In the genomic region with DNA sequence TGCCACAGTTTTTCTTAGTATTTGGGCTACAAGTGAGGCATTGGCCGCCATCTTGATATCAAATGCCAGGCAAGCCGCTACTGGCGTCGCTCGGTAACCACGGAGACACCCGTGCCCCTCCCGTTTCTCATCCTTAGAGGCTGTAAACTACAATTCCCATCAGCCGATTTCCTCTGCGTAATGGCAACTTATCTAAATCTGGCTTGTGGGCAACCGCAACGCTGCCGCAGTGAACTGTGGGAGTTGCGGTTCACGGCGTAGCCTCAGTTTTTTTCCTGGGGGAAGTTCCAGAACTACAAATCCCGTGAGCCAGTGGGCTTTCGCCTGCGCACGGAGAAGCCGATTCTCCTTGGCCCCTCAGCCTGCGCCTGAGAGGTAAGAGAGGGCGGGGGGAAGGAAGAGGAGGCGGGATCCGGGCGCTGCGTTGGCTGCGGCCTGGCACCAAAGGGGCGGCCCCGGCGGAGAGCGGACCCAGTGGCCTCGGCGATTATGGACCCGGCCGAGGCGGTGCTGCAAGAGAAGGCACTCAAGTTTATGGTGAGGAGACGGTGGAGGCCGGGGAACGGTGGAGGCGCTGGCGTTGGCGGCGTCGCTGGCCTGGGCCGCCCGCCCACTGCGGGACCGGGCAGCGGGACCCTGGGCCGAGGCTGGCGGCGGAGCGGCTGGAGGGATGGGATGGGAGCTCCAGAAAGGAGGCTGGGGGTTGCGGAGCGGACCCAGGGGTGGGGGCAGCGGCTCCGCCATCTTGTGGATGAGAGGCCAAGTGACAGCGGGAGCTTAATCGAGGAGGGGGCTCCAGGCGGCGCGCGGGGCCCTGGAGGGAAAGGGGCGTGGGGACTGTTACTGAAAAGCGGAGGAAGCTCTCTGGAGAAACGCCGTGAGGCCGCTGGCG, we compare ENCODE assay signal across 8 cellular contexts.
A peak's percentile ranks its signal among the peaks of the same experiment; 100 is the strongest.
DNase-seq lines count a peak whose midpoint lies in the region; ATAC-seq and TF ChIP-seq lines count a peak whose summit lies in the region.

A gene (plus strand): TSS at position 474 of the 892 bp plus-strand sequence. CDS start 16 bp downstream, at position 490.

- DNase-seq in NCI-H748 treated with DMSO at 0.1 percent for 48 hours (lab: John Stamatoyannopoulos, UW) (peak; percentile 87), dedifferentiated amniotic fluid mesenchymal stem cell (ENCODE audit: extremely low spot score) (peak; percentile 99), left kidney (ENCODE audit: low read depth, low spot score) (peak; percentile 100)
- DNase-seq in activated CD4-positive, alpha-beta T cell treated with anti-CD3 and anti-CD28 coated beads, Interleukin-2, amount 50 U/mL, for 24 hours (ENCODE audit: low read depth in 1 of 2, low spot score in 1 of 2), result peak; percentile 83 to 95
- DNase-seq in stimulated activated CD4-positive, alpha-beta T cell treated with anti-CD3 and anti-CD28 coated beads, Interleukin-2, amount 100 ng/mL, for 24 hours, result peak; percentile 93 to 94

- peak within 1 kb of the TSS; percentile 71 for H3K27ac ChIP-seq in C4-2B

- peak; percentile 93 for ATAC-seq in GM19372 (IDR thresholded peaks at IDR 0.05; ENCODE audit: low read depth, unreplicated experiment)
- ATAC-seq in HG03558 (IDR thresholded peaks at IDR 0.05; ENCODE audit: extremely low read depth, unreplicated experiment), result peak; percentile 81

- TF ChIP-seq CTCF in C4-2B (conservative IDR thresholded peaks at IDR 0.05), result no peak

Comparison
In these comparisons a context has a peak if more than half of its experiments do, and no peak if none do; other contexts are left out.
1. Peak in every context shown above with its lines: DNase-seq, ATAC-seq and H3K27ac ChIP-seq.